ENCODE assay signal across 9 cellular contexts in the genomic region with DNA sequence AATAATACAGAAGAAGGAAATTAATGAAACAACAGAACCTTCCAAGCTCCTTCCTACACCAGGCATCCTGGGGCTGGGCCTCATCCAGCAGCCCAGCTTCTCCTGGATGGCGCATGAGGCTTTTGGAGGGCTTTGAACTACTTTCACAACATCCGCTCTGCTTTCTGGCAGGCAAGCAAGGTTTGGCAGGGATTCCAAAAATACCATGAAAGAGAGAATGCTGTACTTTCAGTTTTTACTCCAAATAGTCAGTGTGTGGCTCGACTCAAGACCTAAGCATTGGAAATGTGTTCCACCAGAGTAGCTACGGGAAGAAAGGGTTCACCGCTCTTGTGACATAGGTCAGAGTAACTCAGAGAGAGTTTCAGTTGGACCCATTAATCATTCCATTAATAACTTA.
DNase-seq lines count a peak whose midpoint lies in the region; ATAC-seq and TF ChIP-seq lines count a peak whose summit lies in the region.
"Had no signal": no experiment of that assay in that cellular context is flagged by ENCODE, and none has a peak within 500 bp of the region (broad histone marks: within the 10 kb centered on the region; RNA-seq: fewer than 3 reads in every experiment).

No MANE protein-coding gene starts in this region.

- H3K9me3 ChIP-seq in MG63, result no peaks in the 10 kb centered on the region; the same call in 1 of the 2 replicates

- DNase-seq in Ammon's horn (ENCODE audit: low spot score), result peak; percentile 79
- peak; percentile 85 for DNase-seq in MG63
- DNase-seq in fibroblast of gingiva (ENCODE audit: low read depth), result peak; percentile 93
- DNase-seq in omental fat pad (ENCODE audit: low spot score), result no peak
- no peak for DNase-seq in NOMO-1 treated with dmso at 0.1 percent for 144 hours (lab: John Stamatoyannopoulos, UW; ENCODE audit: unreplicated experiment)
- DNase-seq in NCI-H1105 (lab: John Stamatoyannopoulos, UW), result no peak
- DNase-seq: NCI-H1417 treated with DMSO at 0.1 percent for 48 hours had no signal

- no peaks in the 10 kb centered on the region for H3K27me3 ChIP-seq in MG63

- TF ChIP-seq CTCF in omental fat pad (IDR thresholded peaks at IDR 0.05), result no peak

- H3K36me3 ChIP-seq in MG63, result no peaks in the 10 kb centered on the region

- H3K4me3 ChIP-seq in MG63, result no peak overlapping the region

- ATAC-seq in omental fat pad (ENCODE audit: low FRiP score) (peak; percentile 89), HG03442 (IDR thresholded peaks at IDR 0.05; ENCODE audit: unreplicated experiment) (no peak), GM21526 (IDR thresholded peaks at IDR 0.05; ENCODE audit: low FRiP score, unreplicated experiment) (no peak)

Comparison
In these comparisons a context has a peak if more than half of its experiments do, and no peak if none do; other contexts are left out.
1. DNase-seq: peak in Ammon's horn (single experiment), MG63 (single experiment) and fibroblast of gingiva (single experiment); none in omental fat pad (single experiment), NOMO-1 treated with dmso at 0.1 percent for 144 hours (single experiment) and NCI-H1105 (single experiment).